13 cellular contexts compared by ENCODE assay signal in the genomic region with DNA sequence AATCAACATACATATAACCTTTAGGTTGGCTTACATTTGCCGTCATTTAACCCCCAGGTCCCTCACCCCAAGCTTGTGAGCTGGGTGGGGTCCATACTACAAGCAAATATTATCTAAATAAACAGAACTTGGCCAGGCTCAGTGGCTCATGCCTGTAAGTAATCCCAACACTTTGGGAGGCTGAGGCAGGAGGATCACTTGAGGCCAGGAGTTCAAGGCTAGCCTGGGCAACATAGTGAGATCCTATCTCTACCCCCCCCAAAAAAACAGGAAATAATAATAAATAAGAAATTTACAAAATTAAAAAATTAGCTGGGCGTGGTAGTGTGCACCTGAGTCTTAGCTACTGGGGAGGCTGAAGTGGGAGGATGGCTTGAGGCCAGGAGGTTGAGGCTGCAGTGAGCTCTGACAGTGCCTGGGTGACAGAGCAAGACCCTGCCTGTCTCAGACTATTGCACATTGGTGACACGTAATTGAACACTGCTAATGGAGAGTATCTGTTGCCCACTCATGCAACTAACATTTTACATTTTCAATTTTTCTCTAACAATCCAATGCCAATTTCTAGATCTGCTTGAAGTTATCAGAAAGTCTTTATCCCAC. TPM values are rescaled to one million over a fixed set of nuclear protein-coding genes. Genes with fewer than 3 reads are reported as not detected.
DNase-seq lines count a peak whose midpoint lies in the region; ATAC-seq, FAIRE-seq and TF ChIP-seq lines count a peak whose summit lies in the region.
"Had no signal": no experiment of that assay in that cellular context is flagged by ENCODE, and none has a peak within 500 bp of the region (broad histone marks: within the 10 kb centered on the region; RNA-seq: fewer than 3 reads in every experiment).

No MANE protein-coding gene starts in this region.

- POLR2A ChIA-PET in activated CD4-positive, alpha-beta memory T cell treated with anti-CD3 and anti-CD28 coated beads, Interleukin-2, amount 10 ng/mL, durations not matched to agents 7 days and 5 days (lab: Charles Lee), result interaction anchor here (0.6 to 2.7 kb wide), 7 partner anchors 10 to 61 kb away, joined by 3 to 14 read pairs (median 4); no protein-coding TSS in a partner anchor

- no peak for ATAC-seq in activated T-cell treated with anti-CD3 and anti-CD28 coated beads, Interleukin-2, amount 50 U/mL, for 4 hours

- no peak for TF ChIP-seq RAD21 in liver (IDR thresholded peaks at IDR 0.05)

- H3K27me3 Mint-ChIP-seq in activated T-cell treated with anti-CD3 and anti-CD28 coated beads, Interleukin-2, amount 50 U/mL, for 4 hours (ENCODE audit: low read depth), result no peaks in the 10 kb centered on the region
- no peaks in the 10 kb centered on the region for H3K27me3 Mint-ChIP-seq in activated CD4-positive, alpha-beta memory T cell treated with anti-CD3 and anti-CD28 coated beads, Interleukin-2, amount 10 ng/mL, durations not matched to agents 7 days and 5 days
- H3K27me3 Mint-ChIP-seq in type B pancreatic cell, result no peaks in the 10 kb centered on the region

- no peaks in the 10 kb centered on the region for H3K27me3 ChIP-seq in liver (ENCODE audit: control insufficient read depth in 4 of 4, insufficient read depth in 4 of 4, low read length in 3 of 4)

- H3K36me3 Mint-ChIP-seq in activated T-cell treated with anti-CD3 and anti-CD28 coated beads, Interleukin-2, amount 50 U/mL, for 4 hours (ENCODE audit: insufficient read depth), result peaks cover 35% of the 10 kb centered on the region
- H3K36me3 Mint-ChIP-seq in activated CD4-positive, alpha-beta memory T cell treated with anti-CD3 and anti-CD28 coated beads, Interleukin-2, amount 10 ng/mL, durations not matched to agents 7 days and 5 days (ENCODE audit: low read depth), result peaks cover 48% of the 10 kb centered on the region
- H3K36me3 Mint-ChIP-seq in type B pancreatic cell, result no peaks in the 10 kb centered on the region

- peak overlapping the region in 1 of 3 donors; percentile 13 for H3K4me3 ChIP-seq in liver (ENCODE audit: low read depth in 1 of 3, low read length in 3 of 3)

- TF ChIP-seq CTCF in liver (IDR thresholded peaks at IDR 0.05; ENCODE audit: low read depth, low read length, missing input control) (no peak), type B pancreatic cell (conservative IDR thresholded peaks at IDR 0.05) (no peak)

- H3K9me3 ChIP-seq in liver (ENCODE audit: control insufficient read depth in 4 of 4, low read length in 3 of 4), result no peaks in the 10 kb centered on the region

- peaks cover 5% of the 10 kb centered on the region for H3K9me3 Mint-ChIP-seq in activated T-cell treated with anti-CD3 and anti-CD28 coated beads, Interleukin-2, amount 50 U/mL, for 4 hours
- H3K9me3 Mint-ChIP-seq in activated CD4-positive, alpha-beta memory T cell treated with anti-CD3 and anti-CD28 coated beads, Interleukin-2, amount 10 ng/mL, durations not matched to agents 7 days and 5 days, result no peaks in the 10 kb centered on the region
- no peaks in the 10 kb centered on the region for H3K9me3 Mint-ChIP-seq in type B pancreatic cell
- H3K9me3 Mint-ChIP-seq: H9 had no signal

- FAIRE-seq in RCC 7860 (lab: Jason Lieb, UNC), result no peak
- FAIRE-seq: G401.6, small intestine had no signal

- no peak for DNase-seq in activated T-cell treated with anti-CD3 and anti-CD28 coated beads, Interleukin-2, amount 50 U/mL, for 4 hours
- DNase-seq in activated T-cell treated with anti-CD3 and anti-CD28 coated beads for 4 hours (no peak), type B pancreatic cell (ENCODE audit: extremely low spot score, unreplicated experiment) (no peak), NOMO-1 (lab: John Stamatoyannopoulos, UW; ENCODE audit: unreplicated experiment in 2 of 2) (no peak), RCC 7860 (ENCODE audit: low spot score) (no peak), SIG-M5 (lab: John Stamatoyannopoulos, UW) (no peak)
- no peak for DNase-seq in activated CD4-positive, alpha-beta memory T cell treated with anti-CD3 and anti-CD28 coated beads, Interleukin-2, amount 10 ng/mL, durations not matched to agents 7 days and 5 days
- DNase-seq: H9, KG1, NCI-H2227 treated with DMSO at 0.1 percent for 48 hours, small intestine had no signal

- H3K4me1 Mint-ChIP-seq in activated T-cell treated with anti-CD3 and anti-CD28 coated beads, Interleukin-2, amount 50 U/mL, for 4 hours (ENCODE audit: low read depth), result peaks cover 93% of the 10 kb centered on the region
- H3K4me1 Mint-ChIP-seq in activated CD4-positive, alpha-beta memory T cell treated with anti-CD3 and anti-CD28 coated beads, Interleukin-2, amount 10 ng/mL, durations not matched to agents 7 days and 5 days, result peaks cover 91% of the 10 kb centered on the region
- peaks cover 10% of the 10 kb centered on the region for H3K4me1 Mint-ChIP-seq in type B pancreatic cell (ENCODE audit: unreplicated experiment)

- peak overlapping the region; percentile 16 for H3K4me3 Mint-ChIP-seq in activated T-cell treated with anti-CD3 and anti-CD28 coated beads, Interleukin-2, amount 50 U/mL, for 4 hours
- no peak overlapping the region for H3K4me3 Mint-ChIP-seq in activated CD4-positive, alpha-beta memory T cell treated with anti-CD3 and anti-CD28 coated beads, Interleukin-2, amount 10 ng/mL, durations not matched to agents 7 days and 5 days
- no peak overlapping the region for H3K4me3 Mint-ChIP-seq in type B pancreatic cell
- H3K4me3 Mint-ChIP-seq: H9 had no signal

- no peaks in the 10 kb centered on the region for H3K36me3 ChIP-seq in liver (ENCODE audit: control insufficient read depth in 4 of 4, insufficient read depth in 3 of 4, low read depth in 1 of 4, low read length in 3 of 4)

- 66% methylated on average over 3 of the region's 3 CpGs for WGBS in liver

- H3K9ac ChIP-seq in liver (ENCODE audit: low read depth in 1 of 2, low read length in 2 of 2), result no peak overlapping the region

- peak overlapping the region; percentile 16 for H3K27ac Mint-ChIP-seq in activated CD4-positive, alpha-beta memory T cell treated with anti-CD3 and anti-CD28 coated beads, Interleukin-2, amount 10 ng/mL, durations not matched to agents 7 days and 5 days
- H3K27ac Mint-ChIP-seq in type B pancreatic cell, result peak overlapping the region; percentile 94

- CTCF ChIA-PET in activated CD4-positive, alpha-beta memory T cell treated with anti-CD3 and anti-CD28 coated beads, Interleukin-2, amount 10 ng/mL, durations not matched to agents 7 days and 5 days (lab: Charles Lee), result no interaction called here

- peak overlapping the region; percentile 49 to 70 for H3K27ac ChIP-seq in liver (ENCODE audit: low read depth in 1 of 2, low read length in 2 of 2)

- H3K4me1 ChIP-seq in liver (ENCODE audit: control insufficient read depth in 4 of 4, insufficient read depth in 4 of 4, low read length in 3 of 4), result peaks cover 6 to 33% (median 19%) of the 10 kb centered on the region in 4 donors

TF ChIP-seq in liver, 16 proteins besides CTCF, POLR2A, EP300 and RAD21 (continues in another document):
- TF ChIP-seq, protein P1, sequence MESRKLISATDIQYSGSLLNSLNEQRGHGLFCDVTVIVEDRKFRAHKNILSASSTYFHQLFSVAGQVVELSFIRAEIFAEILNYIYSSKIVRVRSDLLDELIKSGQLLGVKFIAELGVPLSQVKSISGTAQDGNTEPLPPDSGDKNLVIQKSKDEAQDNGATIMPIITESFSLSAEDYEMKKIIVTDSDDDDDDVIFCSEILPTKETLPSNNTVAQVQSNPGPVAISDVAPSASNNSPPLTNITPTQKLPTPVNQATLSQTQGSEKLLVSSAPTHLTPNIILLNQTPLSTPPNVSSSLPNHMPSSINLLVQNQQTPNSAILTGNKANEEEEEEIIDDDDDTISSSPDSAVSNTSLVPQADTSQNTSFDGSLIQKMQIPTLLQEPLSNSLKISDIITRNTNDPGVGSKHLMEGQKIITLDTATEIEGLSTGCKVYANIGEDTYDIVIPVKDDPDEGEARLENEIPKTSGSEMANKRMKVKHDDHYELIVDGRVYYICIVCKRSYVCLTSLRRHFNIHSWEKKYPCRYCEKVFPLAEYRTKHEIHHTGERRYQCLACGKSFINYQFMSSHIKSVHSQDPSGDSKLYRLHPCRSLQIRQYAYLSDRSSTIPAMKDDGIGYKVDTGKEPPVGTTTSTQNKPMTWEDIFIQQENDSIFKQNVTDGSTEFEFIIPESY (IDR thresholded peaks at IDR 0.05), result no peak
- no peak for TF ChIP-seq EGR1 (IDR thresholded peaks at IDR 0.05; ENCODE audit: low read depth in 2 of 2)
- TF ChIP-seq FOXA2 (IDR thresholded peaks at IDR 0.05), result no peak
- TF ChIP-seq TAF1 (conservative IDR thresholded peaks at IDR 0.05), result no peak
- TF ChIP-seq HNF4A (conservative IDR thresholded peaks at IDR 0.05), result no peak
- no peak for TF ChIP-seq GABPA (IDR thresholded peaks at IDR 0.05 in 1 of 2, conservative IDR thresholded peaks at IDR 0.05 in 1 of 2)
- TF ChIP-seq, protein P2, sequence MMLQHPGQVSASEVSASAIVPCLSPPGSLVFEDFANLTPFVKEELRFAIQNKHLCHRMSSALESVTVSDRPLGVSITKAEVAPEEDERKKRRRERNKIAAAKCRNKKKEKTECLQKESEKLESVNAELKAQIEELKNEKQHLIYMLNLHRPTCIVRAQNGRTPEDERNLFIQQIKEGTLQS (IDR thresholded peaks at IDR 0.05), result no peak
- no peak for TF ChIP-seq SP1 (IDR thresholded peaks at IDR 0.05)

RNA-seq across cellular contexts. Expression of a gene that starts 18.9 kb away (rescaled TPM):
- total RNA-seq in activated T-cell treated with anti-CD3 and anti-CD28 coated beads, Interleukin-2, amount 50 U/mL, for 4 hours, result 100 to 1,000 TPM; 156 to 174 (median 163) TPM
- total RNA-seq in activated CD4-positive, alpha-beta memory T cell treated with anti-CD3 and anti-CD28 coated beads, Interleukin-2, amount 10 ng/mL, durations not matched to agents 7 days and 5 days, result 100 to 1,000 TPM; 208 to 213 TPM
- 10 to 100 TPM; 15.0 to 15.6 TPM for total RNA-seq in liver
- 1 to 10 TPM; 6.6 to 9.7 TPM for polyA plus RNA-seq in liver
- total RNA-seq in type B pancreatic cell (ENCODE audit: low replicate concordance), result 38.6 and 54.1 TPM in 2 replicates

RNA-seq across cellular contexts. Expression of a gene that starts 29.6 kb away (rescaled TPM):
- 10 to 100 TPM; 15.9 to 21.7 (median 17.9) TPM for total RNA-seq in activated T-cell treated with anti-CD3 and anti-CD28 coated beads, Interleukin-2, amount 50 U/mL, for 4 hours
- total RNA-seq in activated CD4-positive, alpha-beta memory T cell treated with anti-CD3 and anti-CD28 coated beads, Interleukin-2, amount 10 ng/mL, durations not matched to agents 7 days and 5 days, result 10 to 100 TPM; 25.1 to 26.3 TPM
- total RNA-seq in liver (10 to 100 TPM; 11.1 to 17.2 TPM), type B pancreatic cell (ENCODE audit: low replicate concordance) (43.6 and 51.6 TPM in 2 replicates)
- 10 to 100 TPM in 1 of 2 donors, 1 to 10 TPM in 1; 3.8 to 11.6 TPM for polyA plus RNA-seq in liver
